In genomic region chr11:1270476-1270875, GRCh38 we compare ENCODE assay signal across 18 cellular contexts. TPM values are rescaled to one million over a fixed set of nuclear protein-coding genes. Genes with fewer than 3 reads are reported as not detected.
A peak's percentile ranks its signal among the peaks of the same experiment; 100 is the strongest.
DNase-seq lines count a peak whose midpoint lies in the region; ATAC-seq, FAIRE-seq and TF ChIP-seq lines count a peak whose summit lies in the region.
"Had no signal": no experiment of that assay in that cellular context is flagged by ENCODE, and none has a peak within 500 bp of the region (broad histone marks: within the 10 kb centered on the region; RNA-seq: fewer than 3 reads in every experiment).

No MANE protein-coding gene starts in this region.

- H3K79me1 ChIP-seq in neuronal stem cell (ENCODE audit: low read depth, low read length), result peaks cover 3% of the 10 kb centered on the region

- H2BK12ac ChIP-seq in neuronal stem cell (ENCODE audit: low read length), result no peak overlapping the region

- TF ChIP-seq EP300 in A549 (IDR thresholded peaks at IDR 0.05) (no peak), suprapubic skin (IDR thresholded peaks at IDR 0.05) (no peak)

- FAIRE-seq in A549 (lab: Jason Lieb, UNC), result no peak
- FAIRE-seq: D721Med, H54 had no signal

- TF ChIP-seq POLR2A in A549 (IDR thresholded peaks at IDR 0.05; ENCODE audit: low read length) (no peak), suprapubic skin (IDR thresholded peaks at IDR 0.05) (no peak), body of pancreas (IDR thresholded peaks at IDR 0.05) (no peak)

- H3K4me2 ChIP-seq in A549 (no peak overlapping the region), neuronal stem cell (ENCODE audit: insufficient read depth, low read length, poor library complexity, severe bottlenecking) (no peak overlapping the region)
- peak overlapping the region in 6 of 11 experiments; percentile 23 to 53 (median 44); a peak in 8 of 22 replicates for H3K4me2 ChIP-seq in BLaER1 treated with 17β-estradiol and CSF1 and Interleukin-3, amounts not matched to agents 10 nM and 100 nM
- H3K4me2 ChIP-seq: PC-9 had no signal

- H3K27me3 ChIP-seq in BLaER1 treated with 17β-estradiol and CSF1 and Interleukin-3, amounts not matched to agents 10 nM and 100 nM, result no peaks in the 10 kb centered on the region
- H3K27me3 ChIP-seq in endodermal cell (ENCODE audit: control insufficient read depth, insufficient read depth, low read length, poor library complexity, severe bottlenecking) (no peaks in the 10 kb centered on the region), neuronal stem cell (ENCODE audit: control insufficient read depth in 3 of 3, insufficient read depth in 3 of 3, low read depth in 1 of 3, low read length in 3 of 3) (no peaks in the 10 kb centered on the region), suprapubic skin (no peaks in the 10 kb centered on the region), body of pancreas (no peaks in the 10 kb centered on the region)

- H3K36me3 Mint-ChIP-seq in endodermal cell (ENCODE audit: low read depth), result peaks cover 8% of the 10 kb centered on the region

- DNase-seq in A549 (ENCODE audit: low read depth in 1 of 2, low spot score in 1 of 2) (no peak), endodermal cell (no peak), mucosa of descending colon (peak in 1 of 3 donors; percentile 32), neuronal stem cell (ENCODE audit: low spot score) (no peak), suprapubic skin (ENCODE audit: low spot score in 2 of 2) (no peak), body of pancreas (no peak)
- DNase-seq: DMS79, HFFc6, NCI-H1092, NCI-H146, NCI-H2081, NCI-H510A treated with DMSO at 0.1 percent for 48 hours, PC-9 had no signal

- no peak overlapping the region for H2BK120ac ChIP-seq in neuronal stem cell (ENCODE audit: low read depth, low read length)

- peaks cover 16% of the 10 kb centered on the region for H3K9me3 Mint-ChIP-seq in endodermal cell
- H3K9me3 Mint-ChIP-seq: CD8-positive, alpha-beta T cell; HFFc6 had no signal

- H3K4me3 ChIP-seq in A549, result no peak overlapping the region
- no peak overlapping the region for H3K4me3 ChIP-seq in BLaER1 treated with 17β-estradiol and CSF1 and Interleukin-3, amounts not matched to agents 10 nM and 100 nM
- H3K4me3 ChIP-seq in endodermal cell (ENCODE audit: low read length), result no peak overlapping the region
- H3K4me3 ChIP-seq in mucosa of descending colon, result no peak overlapping the region
- no peak overlapping the region for H3K4me3 ChIP-seq in neuronal stem cell (ENCODE audit: low read length in 2 of 2)
- H3K4me3 ChIP-seq in suprapubic skin, result no peak overlapping the region
- no peak overlapping the region for H3K4me3 ChIP-seq in body of pancreas
- H3K4me3 ChIP-seq: PC-9 had no signal

- CTCF ChIA-PET in A549 (lab: Yijun Ruan, JAX), result interaction anchor here (1.2 kb wide), 1 partner anchor 11 kb away, joined by 3 read pairs; no protein-coding TSS in a partner anchor

- no peak overlapping the region for H3K4me3 Mint-ChIP-seq in endodermal cell
- H3K4me3 Mint-ChIP-seq: CD8-positive, alpha-beta T cell; HFFc6 had no signal

- H3K14ac ChIP-seq in neuronal stem cell (ENCODE audit: low read length), result no peak overlapping the region

- no peak for TF ChIP-seq CTCF in A549 (IDR thresholded peaks at IDR 0.05)
- TF ChIP-seq CTCF in endodermal cell (conservative IDR thresholded peaks at IDR 0.05), result no peak
- TF ChIP-seq CTCF in mucosa of descending colon (IDR thresholded peaks at IDR 0.05), result no peak
- TF ChIP-seq CTCF in suprapubic skin (IDR thresholded peaks at IDR 0.05), result no peak
- no peak for TF ChIP-seq CTCF in body of pancreas (IDR thresholded peaks at IDR 0.05)

- H2BK15ac ChIP-seq in neuronal stem cell (ENCODE audit: low read length), result no peak overlapping the region

- H3K4me1 ChIP-seq in A549 (no peaks in the 10 kb centered on the region), endodermal cell (ENCODE audit: control insufficient read depth, insufficient read depth, low read length) (no peaks in the 10 kb centered on the region), mucosa of descending colon (ENCODE audit: low read depth) (no peaks in the 10 kb centered on the region), neuronal stem cell (ENCODE audit: control insufficient read depth in 2 of 2, insufficient read depth in 1 of 2, low read depth in 1 of 2, low read length in 2 of 2) (peaks cover 0 to 5% of the 10 kb centered on the region in 2 donors), suprapubic skin (no peaks in the 10 kb centered on the region), body of pancreas (no peaks in the 10 kb centered on the region)
- H3K4me1 ChIP-seq in BLaER1 treated with 17β-estradiol and CSF1 and Interleukin-3, amounts not matched to agents 10 nM and 100 nM, result peaks cover 0 to 42% (median 30%) of the 10 kb centered on the region in 10 experiments; a peak in 15 of 20 replicates

- no peak overlapping the region for H4K8ac ChIP-seq in neuronal stem cell (ENCODE audit: low read depth, low read length)

- TF ChIP-seq RAD21 in A549 (conservative IDR thresholded peaks at IDR 0.05 in 1 of 2, IDR thresholded peaks at IDR 0.05 in 1 of 2), result no peak

- H4K20me1 ChIP-seq in BLaER1 treated with 17β-estradiol and CSF1 and Interleukin-3, amounts not matched to agents 10 nM and 100 nM, result peaks cover 6 to 57% (median 36%) of the 10 kb centered on the region in 11 experiments; a peak in 19 of 22 replicates

- H3K9me3 ChIP-seq in A549, result peaks cover 5% of the 10 kb centered on the region
- peaks cover 9 to 25% (median 19%) of the 10 kb centered on the region in 11 experiments for H3K9me3 ChIP-seq in BLaER1 treated with 17β-estradiol and CSF1 and Interleukin-3, amounts not matched to agents 10 nM and 100 nM (replicated peaks in 1 of 11)
- peaks cover 9% of the 10 kb centered on the region for H3K9me3 ChIP-seq in endodermal cell (ENCODE audit: control insufficient read depth, low read length)
- no peaks in the 10 kb centered on the region for H3K9me3 ChIP-seq in mucosa of descending colon
- peaks cover 0 to 4% of the 10 kb centered on the region in 2 donors for H3K9me3 ChIP-seq in neuronal stem cell (replicated peaks in 1 of 2; ENCODE audit: control insufficient read depth in 2 of 2, insufficient read depth in 1 of 2, low read depth in 1 of 2, low read length in 2 of 2)
- H3K9me3 ChIP-seq in suprapubic skin, result no peaks in the 10 kb centered on the region
- H3K9me3 ChIP-seq in body of pancreas, result no peaks in the 10 kb centered on the region

- H3K23ac ChIP-seq in neuronal stem cell (ENCODE audit: low read depth, low read length, poor library complexity), result no peak overlapping the region

- peak; percentile 15 to 26; a peak in 2 of 6 replicates for ATAC-seq in A549
- peak; percentile 15 for ATAC-seq in mucosa of descending colon
- ATAC-seq in body of pancreas, result no peak
- ATAC-seq: CD8-positive, alpha-beta T cell had no signal

- H3K36me3 ChIP-seq in BLaER1 treated with 17β-estradiol and CSF1 and Interleukin-3, amounts not matched to agents 10 nM and 100 nM, result peaks cover 4 to 46% (median 12%) of the 10 kb centered on the region in 11 experiments; a peak in 16 of 22 replicates
- H3K36me3 ChIP-seq in endodermal cell (ENCODE audit: control insufficient read depth, insufficient read depth, low read length) (peaks cover 5% of the 10 kb centered on the region), mucosa of descending colon (ENCODE audit: low read depth) (no peaks in the 10 kb centered on the region), neuronal stem cell (replicated peaks in 1 of 2; ENCODE audit: control insufficient read depth in 2 of 2, insufficient read depth in 2 of 2, low read length in 2 of 2) (peaks cover 0 to 13% of the 10 kb centered on the region in 2 donors), suprapubic skin (peaks cover 21% of the 10 kb centered on the region), body of pancreas (replicated peaks in 1 of 2; ENCODE audit: insufficient read depth in 1 of 2, low read depth in 2 of 2) (no peaks in the 10 kb centered on the region)

- peaks cover 3% of the 10 kb centered on the region for H3K4me1 Mint-ChIP-seq in endodermal cell

- H3K27me3 Mint-ChIP-seq in endodermal cell (ENCODE audit: insufficient read depth), result no peaks in the 10 kb centered on the region

- H2BK5ac ChIP-seq in neuronal stem cell (ENCODE audit: low read length), result no peak overlapping the region

- POLR2A ChIA-PET in A549 (lab: Yijun Ruan, JAX), result no interaction called here

- H3K18ac ChIP-seq in neuronal stem cell (ENCODE audit: low read length), result no peak overlapping the region

- 92% methylated on average over 2 of the region's 10 CpGs for WGBS in A549 (ENCODE audit: missing lambda C conversion rate)
- WGBS in endodermal cell (ENCODE audit: insufficient coverage in 1 of 2, insufficient read length in 1 of 2), 2 experiments, result 93 to 97% methylated on average over 10 of the region's 10 CpGs
- no CpG with 5 or more reads among the region's 10 CpGs for WGBS in neuronal stem cell (ENCODE audit: extremely low coverage in 2 of 2, insufficient read length in 2 of 2, insufficient replicate concordance in 1 of 2), 2 donors
- 83% methylated on average over 2 of the region's 10 CpGs for WGBS in suprapubic skin
- WGBS in body of pancreas, 2 donors, result 91% methylated on average over 10 of the region's 10 CpGs; no CpG with 5 or more reads in 1 of the 2 donors

- no peak overlapping the region for H3K4ac ChIP-seq in neuronal stem cell (ENCODE audit: low read length)

- no peak overlapping the region for H4K91ac ChIP-seq in neuronal stem cell (ENCODE audit: low read depth, low read length, poor library complexity)

- H2AFZ ChIP-seq in neuronal stem cell (ENCODE audit: low read length), result no peak overlapping the region
- H2AFZ ChIP-seq: PC-9 had no signal

- H3K27ac ChIP-seq in A549, result 0 out of 6 replicates have a peak overlapping the region, but pooled peaks of 1 of the 2 experiments have one; percentile 26
- no peak overlapping the region for H3K27ac ChIP-seq in BLaER1 treated with 17β-estradiol and CSF1 and Interleukin-3, amounts not matched to agents 10 nM and 100 nM
- peak overlapping the region; percentile 24 for H3K27ac ChIP-seq in endodermal cell (ENCODE audit: low read depth, low read length)
- no peak overlapping the region for H3K27ac ChIP-seq in neuronal stem cell (replicated peaks; ENCODE audit: low read length)
- H3K27ac ChIP-seq in suprapubic skin, result no peak overlapping the region
- no peak overlapping the region for H3K27ac ChIP-seq in body of pancreas
- H3K27ac ChIP-seq: PC-9 had no signal

- peak overlapping the region in 2 of 11 experiments; percentile 35 to 41; a peak in 2 of 22 replicates for H3K9ac ChIP-seq in BLaER1 treated with 17β-estradiol and CSF1 and Interleukin-3, amounts not matched to agents 10 nM and 100 nM
- no peak overlapping the region for H3K9ac ChIP-seq in endodermal cell (ENCODE audit: extremely low read depth, low read length, poor library complexity, severe bottlenecking)
- no peak overlapping the region for H3K9ac ChIP-seq in neuronal stem cell (ENCODE audit: low read depth, low read length, poor library complexity)

- no peak overlapping the region for H2AK5ac ChIP-seq in neuronal stem cell (ENCODE audit: low read depth, low read length)

- H3K27ac Mint-ChIP-seq in endodermal cell, result no peak overlapping the region
- H3K27ac Mint-ChIP-seq: CD8-positive, alpha-beta T cell; HFFc6 had no signal

- intact Hi-C loops in mucosa of descending colon (cut with DNase I, micrococcal nuclease), result no loop called here
- intact Hi-C loops in body of pancreas (cut with DNase I), result no loop called here

RNA-seq across cellular contexts. Expression of gene TOLLIP, which starts 39.0 kb away (rescaled TPM):
- polyA plus RNA-seq in A549 (2011; rRNA removed) (26.5 and 26.9 TPM in 2 replicates), A549 (2017; fragmentation: RNase III; extraction: RNeasy Plus Mini Kit Qiagen cat#74134 plus additional on column Dnase treatment) (31.5 to 37.9 TPM (median 33.8 TPM) in 3 replicates)
- 62.4 and 72.9 TPM in 2 replicates for polyA plus RNA-seq in A549 (2012; cell fraction: cytosol; rRNA removed)
- 59.6 and 76.1 TPM in 2 replicates for polyA plus RNA-seq in A549 (2012; cell fraction: nucleus; rRNA removed)
- polyA minus RNA-seq in A549 (2011; rRNA and poly(A)+ RNA removed), result 25.7 and 44.5 TPM in 2 replicates
- total RNA-seq in endodermal cell (10 to 100 TPM; 34.3 to 37.4 TPM), mucosa of descending colon (10 to 100 TPM; 62.4 to 65.4 (median 62.5) TPM), suprapubic skin (100 to 1,000 TPM in 2 of 4 donors, 10 to 100 TPM in 2; 96.6 to 105 (median 100) TPM), body of pancreas (10 to 100 TPM; 51.1 to 63.9 TPM)
- 21.1 TPM for polyA plus RNA-seq in endodermal cell (2013, experiment 1 of 2)
- 19.8 TPM for polyA plus RNA-seq in endodermal cell (2013, experiment 2 of 2)
- 16.5 TPM for polyA plus RNA-seq in neuronal stem cell (2013, experiment 1 of 2)
- polyA plus RNA-seq in neuronal stem cell (2013, experiment 2 of 2), result 15.3 TPM

RNA-seq across cellular contexts. Expression of gene MUC5B, which starts 47.6 kb away (rescaled TPM):
- polyA plus RNA-seq in A549 (2011; rRNA removed) (0.85 and 2.9 TPM in 2 replicates), A549 (2017; fragmentation: RNase III; extraction: RNeasy Plus Mini Kit Qiagen cat#74134 plus additional on column Dnase treatment) (0.70 to 1.4 TPM (median 0.81 TPM) in 3 replicates)
- 0.15 and 0.63 TPM in 2 replicates for polyA plus RNA-seq in A549 (2012; cell fraction: cytosol; rRNA removed)
- 1.5 and 3.7 TPM in 2 replicates for polyA plus RNA-seq in A549 (2012; cell fraction: nucleus; rRNA removed)
- 4.5 and 5.7 TPM in 2 replicates for polyA minus RNA-seq in A549 (2011; rRNA and poly(A)+ RNA removed)
- total RNA-seq in endodermal cell (not detected), mucosa of descending colon (100 to 1,000 TPM; 133 to 431 (median 135) TPM), suprapubic skin (under 1 TPM; 0.08 to 0.34 (median 0.13) TPM), body of pancreas (10 to 100 TPM in 1 of 2 donors, 1 to 10 TPM in 1; 4.6 to 11.4 TPM)
- polyA plus RNA-seq in endodermal cell (2013, experiment 1 of 2), result 0.04 TPM
- polyA plus RNA-seq in endodermal cell (2013, experiment 2 of 2), result 0.04 TPM
- 0.01 TPM for polyA plus RNA-seq in neuronal stem cell (2013, experiment 1 of 2)
- under 0.01 TPM for polyA plus RNA-seq in neuronal stem cell (2013, experiment 2 of 2)
- total RNA-seq: CD8-positive, alpha-beta T cell; HFFc6; MCF 10A had no signal

Comparison
In these comparisons a context has a peak if more than half of its experiments do, and no peak if none do; other contexts are left out.
1. H3K4me2 ChIP-seq: peak in BLaER1 treated with 17β-estradiol and CSF1 and Interleukin-3, amounts not matched to agents 10 nM and 100 nM (6 of 11); none in A549 (single experiment) and neuronal stem cell (single experiment).
2. RNA of gene MUC5B, which starts 47.6 kb away (total RNA-seq): 133 to 431 TPM in mucosa of descending colon; 4.6 to 11.4 TPM in body of pancreas, 0.08 to 0.34 TPM in suprapubic skin and not detected in endodermal cell; every median in the first group is over 10 times any median in the second.